In the genomic region with DNA sequence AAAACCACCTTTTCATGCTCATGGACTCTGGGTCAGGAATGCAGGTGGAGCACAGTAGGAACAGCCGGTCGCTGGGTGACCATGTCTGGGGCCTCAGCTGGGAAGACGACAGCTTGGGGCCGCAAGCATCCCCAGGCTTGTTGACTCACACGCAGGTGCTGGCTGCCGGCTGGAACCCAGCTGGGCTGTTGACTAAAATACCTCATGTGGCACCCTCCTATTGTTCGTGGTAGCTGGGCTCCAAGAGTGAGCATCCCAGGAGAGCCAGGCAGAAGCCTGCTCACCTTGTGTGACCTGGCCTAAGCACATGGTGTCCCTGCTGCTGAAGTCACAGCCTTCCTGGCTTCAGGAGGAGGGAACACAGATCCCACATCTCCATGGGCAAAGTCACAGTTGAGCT, we compare ENCODE assay signal across 33 cellular contexts. TPM values are rescaled to one million over a fixed set of nuclear protein-coding genes. Genes with fewer than 3 reads are reported as not detected.
DNase-seq lines count a peak whose midpoint lies in the region; ATAC-seq, FAIRE-seq and TF ChIP-seq lines count a peak whose summit lies in the region.
"Had no signal": no experiment of that assay in that cellular context is flagged by ENCODE, and none has a peak within 500 bp of the region (broad histone marks: within the 10 kb centered on the region; RNA-seq: fewer than 3 reads in every experiment).

No MANE protein-coding gene starts in this region.

- no peak for FAIRE-seq in HepG2 (lab: Jason Lieb, UNC)
- FAIRE-seq: A549, GM12892, kidney had no signal

- TF ChIP-seq POLR2A in transverse colon (IDR thresholded peaks at IDR 0.05): no peak
- TF ChIP-seq POLR2A in HepG2 (IDR thresholded peaks at IDR 0.05; ENCODE audit: insufficient read depth in 1 of 2, low read depth in 2 of 2, low read length in 2 of 2): no peak

- no peak overlapping the region for H3K4me3 ChIP-seq in transverse colon
- no peak overlapping the region for H3K4me3 ChIP-seq in HepG2 (replicated peaks in 1 of 3; ENCODE audit: insufficient read depth in 1 of 3, low read depth in 2 of 3, low read length in 3 of 3)
- H3K4me3 ChIP-seq: A549, dorsolateral prefrontal cortex, heart right ventricle, Peyer's patch, right atrium auricular region, smooth muscle cell had no signal

- no peaks in the 10 kb centered on the region for H3K79me2 ChIP-seq in HepG2 (ENCODE audit: insufficient read depth, low read length)

- no peak for ATAC-seq in HepG2
- ATAC-seq in GM19395 (IDR thresholded peaks at IDR 0.05; ENCODE audit: unreplicated experiment): no peak
- ATAC-seq: A549; activated naive CD4-positive, alpha-beta T cell treated with anti-CD3 and anti-CD28 coated beads, Interleukin-2, amount 50 U/mL, for 72 hours; heart right ventricle; stimulated activated naive CD8-positive, alpha-beta T cell treated with anti-CD3 and anti-CD28 coated beads, Interleukin-15, amount 100 ng/mL, for 72 hours had no signal

- no peak for TF ChIP-seq CTCF in transverse colon (IDR thresholded peaks at IDR 0.05)
- TF ChIP-seq CTCF in HepG2 (CRISPR knock-in tag; IDR thresholded peaks at IDR 0.05): no peak

- H3K9me3 ChIP-seq in transverse colon (no peaks in the 10 kb centered on the region), HepG2 (ENCODE audit: low read length) (no peaks in the 10 kb centered on the region)
- H3K9me3 ChIP-seq: A549, heart right ventricle, Peyer's patch, right atrium auricular region had no signal

- peaks cover 0 to 5% (median 0%) of the 10 kb centered on the region in 4 donors for H3K4me1 ChIP-seq in transverse colon
- peaks cover 8% of the 10 kb centered on the region; the same call in 1 of the 2 replicates for H3K4me1 ChIP-seq in HepG2 (ENCODE audit: insufficient read depth, low read length)
- H3K4me1 ChIP-seq: A549, heart right ventricle, right atrium auricular region had no signal

- no peak overlapping the region for H3K9ac ChIP-seq in HepG2 (ENCODE audit: insufficient read depth, low read depth, low read length)

- peak; percentile 47; the same call in 1 of the 2 replicates for TF ChIP-seq EP300 in Ishikawa (IDR thresholded peaks at IDR 0.05; ENCODE audit: borderline replicate concordance)
- TF ChIP-seq EP300 in transverse colon (IDR thresholded peaks at IDR 0.05; ENCODE audit: low read depth): no peak
- no peak for TF ChIP-seq EP300 in HepG2 (IDR thresholded peaks at IDR 0.05; ENCODE audit: low read depth in 2 of 2, low read length in 2 of 2)
- TF ChIP-seq EP300 in HepG2 (CRISPR knock-in tag; IDR thresholded peaks at IDR 0.05; ENCODE audit: borderline replicate concordance): no peak

- H3K36me3 ChIP-seq in transverse colon (peaks cover 0 to 21% (median 9%) of the 10 kb centered on the region in 4 donors), HepG2 (replicated peaks in 1 of 2; ENCODE audit: control insufficient read depth in 1 of 2, insufficient read depth in 2 of 2, low read length in 2 of 2) (peaks cover 17 to 57% of the 10 kb centered on the region in 2 experiments)

- DNase-seq in COLO668 (lab: John Stamatoyannopoulos, UW; ENCODE audit: unreplicated experiment) (peak; percentile 91), NCI-H2107 treated with DMSO at 0.1 percent for 48 hours (lab: John Stamatoyannopoulos, UW; ENCODE audit: unreplicated experiment) (peak; percentile 77), NCI-H82 (lab: John Stamatoyannopoulos, UW) (peak; percentile 83), transverse colon (no peak), HepG2 (ENCODE audit: low spot score) (no peak), NCI-H748 treated with DMSO at 0.1 percent for 48 hours (lab: John Stamatoyannopoulos, UW) (no peak)
- DNase-seq: activated B cell treated with CpG ODN at 0.5 μM for 24 hours; activated CD4-positive, alpha-beta T cell treated with anti-CD3 and anti-CD28 coated beads, Interleukin-2, amount 10 ng/mL, durations not matched to agents 7 days and 5 days; activated effector memory CD4-positive, alpha-beta T cell treated with Interleukin-2 at 50 U/mL for 16 hours; amygdala; CD4-positive, CD25-positive, alpha-beta regulatory T cell; dorsolateral prefrontal cortex; foreskin melanocyte; HCEC 1CT; heart right ventricle; Kasumi-1; kidney; midbrain; naive B cell; NCI-H1694; Peyer's patch; SIG-M5; stimulated activated CD4-positive, alpha-beta T cell treated with anti-CD3 and anti-CD28 coated beads, Interleukin-1b, Interleukin-23, amount 100 ng/mL, for 48 hours; stimulated activated naive CD8-positive, alpha-beta T cell treated with anti-CD3 and anti-CD28 coated beads, Interleukin-15, amount 100 ng/mL, for 72 hours; SW 1271; T1000 had no signal

- H4K20me1 ChIP-seq in HepG2 (ENCODE audit: insufficient read depth, low read length): no peaks in the 10 kb centered on the region

- no peak for TF ChIP-seq RAD21 in Ishikawa (IDR thresholded peaks at IDR 0.05; ENCODE audit: low read depth)
- no peak for TF ChIP-seq RAD21 in HepG2 (CRISPR knock-in tag; IDR thresholded peaks at IDR 0.05)

- no peaks in the 10 kb centered on the region for H3K27me3 ChIP-seq in transverse colon
- no peaks in the 10 kb centered on the region for H3K27me3 ChIP-seq in HepG2 (ENCODE audit: control insufficient read depth in 1 of 2, insufficient read depth in 2 of 2, low read length in 2 of 2)
- H3K27me3 ChIP-seq: dorsolateral prefrontal cortex, heart right ventricle, Peyer's patch, right atrium auricular region had no signal

- no peak overlapping the region for H3K4me2 ChIP-seq in HepG2 (ENCODE audit: low read depth, low read length)
- H3K4me2 ChIP-seq: A549, smooth muscle cell had no signal

- in situ Hi-C loops in transverse colon (cut with MboI; ENCODE audit: low pct_ligation_motif_present in 1 of 4, low pct_unique_long_range_greater_than_20kb in 1 of 4, low sequenced_read_pairs in 3 of 4): no loop called here
- in situ Hi-C loops in HepG2 (cut with HindIII; ENCODE audit: extremely low pct_ligation_motif_present, low pct_unique_long_range_greater_than_20kb): no loop called here

- CTCF ChIA-PET in HepG2 (lab: Yijun Ruan, JAX; ENCODE audit: low intra/inter-chr PET ratio, low total read pairs): no interaction called here

- POLR2A ChIA-PET in HepG2 (lab: Yijun Ruan, JAX): interaction anchor here (2.5 kb wide), 1 partner anchor 10 kb away, joined by 11 read pairs; a partner anchor contains a TSS

- 81% methylated on average over 7 of the region's 7 CpGs; no CpG with 5 or more reads in 1 of the 2 donors for WGBS in transverse colon (ENCODE audit: low coverage in 1 of 2), 2 donors
- no CpG with 5 or more reads among the region's 7 CpGs for WGBS in HepG2 (ENCODE audit: low lambda C conversion rate)

- intact Hi-C loops in transverse colon (cut with DNase I; ENCODE audit: low total_unique reads) (no loop called here), HepG2 (cut with micrococcal nuclease; ENCODE audit: unreplicated experiment) (no loop called here)

- no TSS peak for BruUV-seq in HepG2 (replicated peaks; lab: Mats Ljungman, UMichigan)

- no peak overlapping the region for H2AFZ ChIP-seq in HepG2 (ENCODE audit: low read length)

- no peak overlapping the region for H3K27ac ChIP-seq in transverse colon
- no peak overlapping the region for H3K27ac ChIP-seq in HepG2 (ENCODE audit: extremely low read length, insufficient read depth, low read length)
- H3K27ac ChIP-seq: A549, dorsolateral prefrontal cortex, heart right ventricle, Peyer's patch, right atrium auricular region had no signal

RNA-seq across cellular contexts. Expression of a gene that starts 9.4 kb away (rescaled TPM):
- 100 to 1,000 TPM in 1 of 4 donors, 10 to 100 TPM in 3; 32.8 to 116 (median 53.4) TPM for total RNA-seq in transverse colon
- total RNA-seq in HepG2 (2016; rRNA removed; fragmentation: Illumina TruSeq; extraction: Trizol): 48.7 and 59.8 TPM in 2 replicates
- total RNA-seq in HepG2 (2016; cell fraction: cytosol; rRNA removed; fragmentation: Illumina TruSeq; extraction: Trizol; ENCODE audit: low read depth): 23.4 and 25.5 TPM in 2 replicates
- 33.2 and 57.2 TPM in 2 replicates for total RNA-seq in HepG2 (2016; cell fraction: insoluble cytoplasmic fraction; rRNA removed; fragmentation: Illumina TruSeq; extraction: Trizol)
- 37.2 and 39.3 TPM in 2 replicates for total RNA-seq in HepG2 (2016; cell fraction: membrane; rRNA removed; fragmentation: Illumina TruSeq; extraction: Trizol)
- total RNA-seq in HepG2 (2016; cell fraction: nucleus; rRNA removed; fragmentation: Illumina TruSeq; extraction: Trizol): 41.5 and 47.9 TPM in 2 replicates
- polyA plus RNA-seq in HepG2 (2011; rRNA removed): 38.4 and 48.4 TPM in 2 replicates
- 24.8 and 28.9 TPM in 2 replicates for polyA plus RNA-seq in HepG2 (2011; cell fraction: cytosol; rRNA removed)
- 84.7 and 84.9 TPM in 2 replicates for polyA plus RNA-seq in HepG2 (2011; cell fraction: nucleus; rRNA removed)
- polyA plus RNA-seq in HepG2 (2012): 24.0 and 27.9 TPM in 2 replicates
- polyA plus RNA-seq in HepG2 (2016; cell fraction: cytosol; fragmentation: Illumina TruSeq; extraction: Trizol; ENCODE audit: low read depth): 25.5 and 28.2 TPM in 2 replicates
- 38.4 and 40.3 TPM in 2 replicates for polyA plus RNA-seq in HepG2 (2016; cell fraction: insoluble cytoplasmic fraction; fragmentation: Illumina TruSeq; extraction: Trizol; ENCODE audit: low read depth)
- polyA plus RNA-seq in HepG2 (2016; cell fraction: membrane; fragmentation: Illumina TruSeq; extraction: Trizol; ENCODE audit: low read depth): 26.4 and 32.4 TPM in 2 replicates
- polyA plus RNA-seq in HepG2 (2016; cell fraction: nucleus; fragmentation: Illumina TruSeq; extraction: Trizol; ENCODE audit: insufficient read depth, low read depth): 77.0 and 84.6 TPM in 2 replicates
- polyA minus RNA-seq in HepG2 (2011; rRNA and poly(A)+ RNA removed; ENCODE audit: low replicate concordance): 109 and 188 TPM in 2 replicates
- 60.2 and 62.2 TPM in 2 replicates for polyA minus RNA-seq in HepG2 (2011; cell fraction: cytosol; rRNA and poly(A)+ RNA removed)
- polyA minus RNA-seq in HepG2 (2011; cell fraction: nucleus; rRNA and poly(A)+ RNA removed): 41.5 and 52.0 TPM in 2 replicates

RNA-seq across cellular contexts. Expression of a gene that starts 20.8 kb away (rescaled TPM):
- total RNA-seq in transverse colon (100 to 1,000 TPM in 1 of 4 donors, 10 to 100 TPM in 3; 33.3 to 146 (median 56.0) TPM), HepG2 (2016; rRNA removed; fragmentation: Illumina TruSeq; extraction: Trizol) (8.1 and 14.1 TPM in 2 replicates)
- 4.8 and 5.7 TPM in 2 replicates for total RNA-seq in HepG2 (2016; cell fraction: cytosol; rRNA removed; fragmentation: Illumina TruSeq; extraction: Trizol; ENCODE audit: low read depth)
- total RNA-seq in HepG2 (2016; cell fraction: insoluble cytoplasmic fraction; rRNA removed; fragmentation: Illumina TruSeq; extraction: Trizol): 7.6 and 12.8 TPM in 2 replicates
- total RNA-seq in HepG2 (2016; cell fraction: membrane; rRNA removed; fragmentation: Illumina TruSeq; extraction: Trizol): 5.7 and 6.3 TPM in 2 replicates
- total RNA-seq in HepG2 (2016; cell fraction: nucleus; rRNA removed; fragmentation: Illumina TruSeq; extraction: Trizol): 15.1 and 16.7 TPM in 2 replicates
- 11.7 and 12.1 TPM in 2 replicates for polyA plus RNA-seq in HepG2 (2011; rRNA removed)
- 6.2 and 6.5 TPM in 2 replicates for polyA plus RNA-seq in HepG2 (2011; cell fraction: cytosol; rRNA removed)
- 45.3 and 52.0 TPM in 2 replicates for polyA plus RNA-seq in HepG2 (2011; cell fraction: nucleus; rRNA removed)
- 6.7 and 8.6 TPM in 2 replicates for polyA plus RNA-seq in HepG2 (2012)
- polyA plus RNA-seq in HepG2 (2016; cell fraction: cytosol; fragmentation: Illumina TruSeq; extraction: Trizol; ENCODE audit: low read depth): 0.54 and 0.81 TPM in 2 replicates
- 5.3 and 8.5 TPM in 2 replicates for polyA plus RNA-seq in HepG2 (2016; cell fraction: insoluble cytoplasmic fraction; fragmentation: Illumina TruSeq; extraction: Trizol; ENCODE audit: low read depth)
- polyA plus RNA-seq in HepG2 (2016; cell fraction: membrane; fragmentation: Illumina TruSeq; extraction: Trizol; ENCODE audit: low read depth): 1.8 and 2.2 TPM in 2 replicates
- 24.8 and 29.8 TPM in 2 replicates for polyA plus RNA-seq in HepG2 (2016; cell fraction: nucleus; fragmentation: Illumina TruSeq; extraction: Trizol; ENCODE audit: insufficient read depth, low read depth)
- 19.0 and 43.1 TPM in 2 replicates for polyA minus RNA-seq in HepG2 (2011; rRNA and poly(A)+ RNA removed; ENCODE audit: low replicate concordance)
- polyA minus RNA-seq in HepG2 (2011; cell fraction: cytosol; rRNA and poly(A)+ RNA removed): 10.1 and 10.6 TPM in 2 replicates
- 24.6 and 34.3 TPM in 2 replicates for polyA minus RNA-seq in HepG2 (2011; cell fraction: nucleus; rRNA and poly(A)+ RNA removed)

RNA-seq across cellular contexts. Expression of a gene that starts 22.9 kb away (rescaled TPM):
- total RNA-seq in transverse colon (10 to 100 TPM in 1 of 4 donors, 1 to 10 TPM in 3; 1.2 to 14.2 (median 7.8) TPM), HepG2 (2016; rRNA removed; fragmentation: Illumina TruSeq; extraction: Trizol) (2.5 and 4.0 TPM in 2 replicates)
- total RNA-seq in HepG2 (2016; cell fraction: cytosol; rRNA removed; fragmentation: Illumina TruSeq; extraction: Trizol; ENCODE audit: low read depth): 2.7 and 2.8 TPM in 2 replicates
- total RNA-seq in HepG2 (2016; cell fraction: insoluble cytoplasmic fraction; rRNA removed; fragmentation: Illumina TruSeq; extraction: Trizol): 3.3 and 4.6 TPM in 2 replicates
- 4.9 and 6.2 TPM in 2 replicates for total RNA-seq in HepG2 (2016; cell fraction: membrane; rRNA removed; fragmentation: Illumina TruSeq; extraction: Trizol)
- 2.9 and 3.8 TPM in 2 replicates for total RNA-seq in HepG2 (2016; cell fraction: nucleus; rRNA removed; fragmentation: Illumina TruSeq; extraction: Trizol)
- 2.0 and 3.1 TPM in 2 replicates for polyA plus RNA-seq in HepG2 (2011; rRNA removed)
- 2.1 and 2.8 TPM in 2 replicates for polyA plus RNA-seq in HepG2 (2011; cell fraction: cytosol; rRNA removed)
- 6.4 and 6.9 TPM in 2 replicates for polyA plus RNA-seq in HepG2 (2011; cell fraction: nucleus; rRNA removed)
- 2.3 and 2.5 TPM in 2 replicates for polyA plus RNA-seq in HepG2 (2012)
- polyA plus RNA-seq in HepG2 (2016; cell fraction: cytosol; fragmentation: Illumina TruSeq; extraction: Trizol; ENCODE audit: low read depth): 2.3 and 2.8 TPM in 2 replicates
- 2.7 and 3.9 TPM in 2 replicates for polyA plus RNA-seq in HepG2 (2016; cell fraction: insoluble cytoplasmic fraction; fragmentation: Illumina TruSeq; extraction: Trizol; ENCODE audit: low read depth)
- polyA plus RNA-seq in HepG2 (2016; cell fraction: membrane; fragmentation: Illumina TruSeq; extraction: Trizol; ENCODE audit: low read depth): 4.7 and 4.9 TPM in 2 replicates
- 3.0 and 4.4 TPM in 2 replicates for polyA plus RNA-seq in HepG2 (2016; cell fraction: nucleus; fragmentation: Illumina TruSeq; extraction: Trizol; ENCODE audit: insufficient read depth, low read depth)
- 7.5 and 11.8 TPM in 2 replicates for polyA minus RNA-seq in HepG2 (2011; rRNA and poly(A)+ RNA removed; ENCODE audit: low replicate concordance)
- polyA minus RNA-seq in HepG2 (2011; cell fraction: cytosol; rRNA and poly(A)+ RNA removed): 1.6 and 2.0 TPM in 2 replicates
- 6.6 and 8.0 TPM in 2 replicates for polyA minus RNA-seq in HepG2 (2011; cell fraction: nucleus; rRNA and poly(A)+ RNA removed)

RNA-seq across cellular contexts. Expression of a gene that starts 51.0 kb away (rescaled TPM):
- 100 to 1,000 TPM in 1 of 4 donors, 10 to 100 TPM in 3; 39.6 to 127 (median 43.5) TPM for total RNA-seq in transverse colon
- total RNA-seq in HepG2 (2016; rRNA removed; fragmentation: Illumina TruSeq; extraction: Trizol): 176 and 220 TPM in 2 replicates
- 133 and 141 TPM in 2 replicates for total RNA-seq in HepG2 (2016; cell fraction: cytosol; rRNA removed; fragmentation: Illumina TruSeq; extraction: Trizol; ENCODE audit: low read depth)
- 177 and 218 TPM in 2 replicates for total RNA-seq in HepG2 (2016; cell fraction: insoluble cytoplasmic fraction; rRNA removed; fragmentation: Illumina TruSeq; extraction: Trizol)
- 207 and 224 TPM in 2 replicates for total RNA-seq in HepG2 (2016; cell fraction: membrane; rRNA removed; fragmentation: Illumina TruSeq; extraction: Trizol)
- 59.8 and 61.7 TPM in 2 replicates for total RNA-seq in HepG2 (2016; cell fraction: nucleus; rRNA removed; fragmentation: Illumina TruSeq; extraction: Trizol)
- 59.1 and 72.9 TPM in 2 replicates for polyA plus RNA-seq in HepG2 (2011; rRNA removed)
- 47.3 and 64.8 TPM in 2 replicates for polyA plus RNA-seq in HepG2 (2011; cell fraction: cytosol; rRNA removed)
- 29.2 and 31.9 TPM in 2 replicates for polyA plus RNA-seq in HepG2 (2011; cell fraction: nucleus; rRNA removed)
- 61.7 and 65.2 TPM in 2 replicates for polyA plus RNA-seq in HepG2 (2012)
- 196 and 219 TPM in 2 replicates for polyA plus RNA-seq in HepG2 (2016; cell fraction: cytosol; fragmentation: Illumina TruSeq; extraction: Trizol; ENCODE audit: low read depth)
- polyA plus RNA-seq in HepG2 (2016; cell fraction: insoluble cytoplasmic fraction; fragmentation: Illumina TruSeq; extraction: Trizol; ENCODE audit: low read depth): 200 and 221 TPM in 2 replicates
- 191 and 200 TPM in 2 replicates for polyA plus RNA-seq in HepG2 (2016; cell fraction: membrane; fragmentation: Illumina TruSeq; extraction: Trizol; ENCODE audit: low read depth)
- polyA plus RNA-seq in HepG2 (2016; cell fraction: nucleus; fragmentation: Illumina TruSeq; extraction: Trizol; ENCODE audit: insufficient read depth, low read depth): 108 and 120 TPM in 2 replicates
- 32.6 and 71.9 TPM in 2 replicates for polyA minus RNA-seq in HepG2 (2011; rRNA and poly(A)+ RNA removed; ENCODE audit: low replicate concordance)
- polyA minus RNA-seq in HepG2 (2011; cell fraction: cytosol; rRNA and poly(A)+ RNA removed): 12.0 and 13.8 TPM in 2 replicates
- polyA minus RNA-seq in HepG2 (2011; cell fraction: nucleus; rRNA and poly(A)+ RNA removed): 4.4 and 5.2 TPM in 2 replicates

RNA-seq across cellular contexts. Expression of a gene that starts 56.2 kb away (rescaled TPM):
- 10 to 100 TPM; 12.1 to 34.4 (median 13.8) TPM for total RNA-seq in transverse colon
- 1.9 and 4.3 TPM in 2 replicates for total RNA-seq in HepG2 (2016; rRNA removed; fragmentation: Illumina TruSeq; extraction: Trizol)
- 1.9 and 2.0 TPM in 2 replicates for total RNA-seq in HepG2 (2016; cell fraction: cytosol; rRNA removed; fragmentation: Illumina TruSeq; extraction: Trizol; ENCODE audit: low read depth)
- total RNA-seq in HepG2 (2016; cell fraction: insoluble cytoplasmic fraction; rRNA removed; fragmentation: Illumina TruSeq; extraction: Trizol): 1.8 and 4.6 TPM in 2 replicates
- 2.5 and 3.7 TPM in 2 replicates for total RNA-seq in HepG2 (2016; cell fraction: membrane; rRNA removed; fragmentation: Illumina TruSeq; extraction: Trizol)
- 3.0 and 4.3 TPM in 2 replicates for total RNA-seq in HepG2 (2016; cell fraction: nucleus; rRNA removed; fragmentation: Illumina TruSeq; extraction: Trizol)
- 4.3 and 6.0 TPM in 2 replicates for polyA plus RNA-seq in HepG2 (2011; rRNA removed)
- 4.4 and 5.3 TPM in 2 replicates for polyA plus RNA-seq in HepG2 (2011; cell fraction: cytosol; rRNA removed)
- polyA plus RNA-seq in HepG2 (2011; cell fraction: nucleus; rRNA removed): 3.9 and 4.1 TPM in 2 replicates
- 2.8 and 3.2 TPM in 2 replicates for polyA plus RNA-seq in HepG2 (2012)
- polyA plus RNA-seq in HepG2 (2016; cell fraction: cytosol; fragmentation: Illumina TruSeq; extraction: Trizol; ENCODE audit: low read depth): 1.6 and 2.2 TPM in 2 replicates
- 1.4 and 1.8 TPM in 2 replicates for polyA plus RNA-seq in HepG2 (2016; cell fraction: insoluble cytoplasmic fraction; fragmentation: Illumina TruSeq; extraction: Trizol; ENCODE audit: low read depth)
- polyA plus RNA-seq in HepG2 (2016; cell fraction: membrane; fragmentation: Illumina TruSeq; extraction: Trizol; ENCODE audit: low read depth): 1.8 TPM in 2 replicates
- 5.7 and 6.0 TPM in 2 replicates for polyA plus RNA-seq in HepG2 (2016; cell fraction: nucleus; fragmentation: Illumina TruSeq; extraction: Trizol; ENCODE audit: insufficient read depth, low read depth)
- 5.8 and 12.6 TPM in 2 replicates for polyA minus RNA-seq in HepG2 (2011; rRNA and poly(A)+ RNA removed; ENCODE audit: low replicate concordance)
- polyA minus RNA-seq in HepG2 (2011; cell fraction: cytosol; rRNA and poly(A)+ RNA removed): 4.6 and 5.8 TPM in 2 replicates
- 0.77 and 1.1 TPM in 2 replicates for polyA minus RNA-seq in HepG2 (2011; cell fraction: nucleus; rRNA and poly(A)+ RNA removed)

Comparison
In these comparisons a context has a peak if more than half of its experiments do, and no peak if none do; other contexts are left out.
1. DNase-seq: peak in COLO668 (single experiment), NCI-H2107 treated with DMSO at 0.1 percent for 48 hours (single experiment) and NCI-H82 (single experiment); none in transverse colon (single experiment), HepG2 (single experiment) and NCI-H748 treated with DMSO at 0.1 percent for 48 hours (single experiment).